20 cellular contexts compared by ENCODE assay signal in the genomic region with DNA sequence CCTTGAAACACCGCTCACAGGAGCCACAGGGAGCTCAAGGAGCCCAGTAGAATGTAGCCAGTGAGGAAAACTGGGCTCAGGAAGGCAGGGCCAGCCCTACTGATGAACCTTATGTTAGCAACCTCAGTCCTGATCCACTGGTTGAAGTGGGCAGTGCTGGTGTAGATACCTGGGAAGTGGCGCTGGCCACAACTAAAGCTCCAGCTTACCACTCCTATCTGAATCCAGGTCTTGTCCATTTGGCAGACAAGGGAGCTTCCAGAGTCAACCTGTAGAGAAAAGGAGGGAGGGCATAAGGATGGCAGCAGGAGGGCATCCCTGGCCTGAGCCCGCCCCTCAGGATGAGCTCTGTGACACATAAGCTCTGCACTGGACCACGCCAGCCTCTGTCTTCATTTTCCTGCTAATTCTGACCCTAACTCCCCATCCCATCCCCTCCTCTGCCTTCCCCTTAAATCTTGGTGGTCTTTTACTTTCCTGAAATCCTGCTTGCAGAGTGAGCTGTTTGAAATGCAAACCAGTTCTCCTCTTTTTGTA. TPM values are rescaled to one million over a fixed set of nuclear protein-coding genes. Genes with fewer than 3 reads are reported as not detected.
DNase-seq lines count a peak whose midpoint lies in the region; ATAC-seq and TF ChIP-seq lines count a peak whose summit lies in the region.
"Had no signal": no experiment of that assay in that cellular context is flagged by ENCODE, and none has a peak within 500 bp of the region (broad histone marks: within the 10 kb centered on the region; RNA-seq: fewer than 3 reads in every experiment).

No MANE protein-coding gene starts in this region.

- no peak overlapping the region for H3K27ac Mint-ChIP-seq in neural progenitor cell
- H3K27ac Mint-ChIP-seq: CD4-positive, CD25-positive, alpha-beta regulatory T cell had no signal

- H3K9me3 Mint-ChIP-seq in neural progenitor cell: no peaks in the 10 kb centered on the region

- ATAC-seq in HG02623 (IDR thresholded peaks at IDR 0.05; ENCODE audit: unreplicated experiment): no peak
- ATAC-seq in GM19452 (IDR thresholded peaks at IDR 0.05; ENCODE audit: unreplicated experiment): no peak

- no peak overlapping the region for H3K9ac ChIP-seq in neural progenitor cell
- H3K9ac ChIP-seq: SK-N-SH had no signal

- peaks cover 4% of the 10 kb centered on the region for H3K27me3 Mint-ChIP-seq in neural progenitor cell (ENCODE audit: insufficient read depth, low read depth)

- intact Hi-C loops in stomach (cut with DNase I; ENCODE audit: low total_unique reads): no loop called here

- H3K9me3 ChIP-seq in neural progenitor cell (ENCODE audit: low read depth): no peaks in the 10 kb centered on the region
- H3K9me3 ChIP-seq in stomach: no peaks in the 10 kb centered on the region
- H3K9me3 ChIP-seq: SK-N-SH had no signal

- H4K20me1 ChIP-seq in neural progenitor cell (ENCODE audit: low read depth): no peaks in the 10 kb centered on the region

- H3K4me1 Mint-ChIP-seq in neural progenitor cell: peaks cover 7% of the 10 kb centered on the region

- H3K27me3 ChIP-seq in neural progenitor cell (no peaks in the 10 kb centered on the region), stomach (peaks cover 0 to 27% (median 14%) of the 10 kb centered on the region in 3 donors)

- WGBS in stomach, 5 donors: 78 to 93% (median 85%) methylated on average over 3 to 4 of the region's 4 CpGs

- H3K36me3 ChIP-seq in neural progenitor cell (no peaks in the 10 kb centered on the region), stomach (no peaks in the 10 kb centered on the region)

- TF ChIP-seq POLR2A in stomach (IDR thresholded peaks at IDR 0.05): no peak

- no peak overlapping the region for H3K4me3 ChIP-seq in coronary artery
- no peak overlapping the region for H3K4me3 ChIP-seq in neural progenitor cell
- H3K4me3 ChIP-seq in stomach: no peak overlapping the region

- no peaks in the 10 kb centered on the region for H3K36me3 Mint-ChIP-seq in neural progenitor cell
- H3K36me3 Mint-ChIP-seq: CD4-positive, CD25-positive, alpha-beta regulatory T cell had no signal

- TF ChIP-seq EP300 in stomach (IDR thresholded peaks at IDR 0.05): no peak

- no peak overlapping the region for H3K4me3 Mint-ChIP-seq in neural progenitor cell
- H3K4me3 Mint-ChIP-seq: CD4-positive, CD25-positive, alpha-beta regulatory T cell had no signal

- H3K27ac ChIP-seq in coronary artery (no peak overlapping the region), neural progenitor cell (no peak overlapping the region), stomach (no peak overlapping the region)

- no peaks in the 10 kb centered on the region for H3F3A ChIP-seq in neural progenitor cell (ENCODE audit: low read depth)

- H3K4me1 ChIP-seq in neural progenitor cell (no peaks in the 10 kb centered on the region), stomach (peaks cover 0 to 6% (median 0%) of the 10 kb centered on the region in 4 donors)

- no peak overlapping the region for H2AFZ ChIP-seq in neural progenitor cell (replicated peaks)

- no peaks in the 10 kb centered on the region for H3K79me2 ChIP-seq in neural progenitor cell (ENCODE audit: low read depth)

- DNase-seq in GM10266 (ENCODE audit: extremely low spot score) (peak; percentile 7), coronary artery (ENCODE audit: low spot score) (peak; percentile 29), neural progenitor cell (ENCODE audit: low spot score) (peak; percentile 1), stomach (peak; percentile 3), NCI-H748 treated with DMSO at 0.1 percent for 48 hours (lab: John Stamatoyannopoulos, UW) (no peak)
- DNase-seq: CD4-positive, CD25-positive, alpha-beta regulatory T cell; KG1; NCI-H1105; NCI-H146; NCI-H2029 treated with DMSO at 0.1 percent for 48 hours; NCI-H345; NCI-H524 treated with DMSO at 0.1 percent for 48 hours; RPMI8226; SIG-M5; SK-N-SH had no signal

- TF ChIP-seq CTCF in GM10266 (IDR thresholded peaks at IDR 0.05; ENCODE audit: control insufficient read depth, insufficient read depth, low read depth, missing control alignments): no peak
- no peak for TF ChIP-seq CTCF in coronary artery (IDR thresholded peaks at IDR 0.05)
- no peak for TF ChIP-seq CTCF in neural progenitor cell (IDR thresholded peaks at IDR 0.05)
- no peak for TF ChIP-seq CTCF in stomach (IDR thresholded peaks at IDR 0.05)

- H3K4me2 ChIP-seq in neural progenitor cell: no peak overlapping the region
- H3K4me2 ChIP-seq: SK-N-SH had no signal

RNA-seq across cellular contexts. Expression of a gene that starts 2.1 kb away (rescaled TPM):
- total RNA-seq in neural progenitor cell (ENCODE audit: low replicate concordance) (0.28 and 1.9 TPM in 2 replicates), stomach (under 1 TPM in 1 of 5 donors, not detected in 4; under 0.01 TPM)
- polyA plus RNA-seq in stomach: under 1 TPM in 1 of 3 donors, not detected in 2; 0.10 TPM
- total RNA-seq: A673; CD4-positive, CD25-positive, alpha-beta regulatory T cell; Daoy had no signal
- polyA plus RNA-seq: BJ; CD4-positive, CD25-positive, alpha-beta regulatory T cell; SK-N-SH had no signal

RNA-seq across cellular contexts. Expression of a gene that starts 18.6 kb away (rescaled TPM):
- total RNA-seq in neural progenitor cell (ENCODE audit: low replicate concordance) (not detected in 2 replicates), stomach (under 1 TPM in 1 of 5 donors, not detected in 4; 0.55 TPM)
- polyA plus RNA-seq in stomach: 1 to 10 TPM in 1 of 3 donors, under 1 TPM in 1, not detected in 1; 0.46 to 1.0 TPM
- total RNA-seq: A673, Daoy had no signal

RNA-seq across cellular contexts. Expression of a gene that starts 26.3 kb away (rescaled TPM):
- 0.71 and 1.3 TPM in 2 replicates for total RNA-seq in neural progenitor cell (ENCODE audit: low replicate concordance)
- total RNA-seq in stomach: 100 to 1,000 TPM in 1 of 5 donors, 10 to 100 TPM in 4; 10.8 to 107 (median 50.0) TPM
- polyA plus RNA-seq in stomach: 100 to 1,000 TPM in 1 of 3 donors, 1 to 10 TPM in 2; 5.3 to 103 (median 9.3) TPM
